18 cellular contexts compared by ENCODE assay signal in the genomic region with DNA sequence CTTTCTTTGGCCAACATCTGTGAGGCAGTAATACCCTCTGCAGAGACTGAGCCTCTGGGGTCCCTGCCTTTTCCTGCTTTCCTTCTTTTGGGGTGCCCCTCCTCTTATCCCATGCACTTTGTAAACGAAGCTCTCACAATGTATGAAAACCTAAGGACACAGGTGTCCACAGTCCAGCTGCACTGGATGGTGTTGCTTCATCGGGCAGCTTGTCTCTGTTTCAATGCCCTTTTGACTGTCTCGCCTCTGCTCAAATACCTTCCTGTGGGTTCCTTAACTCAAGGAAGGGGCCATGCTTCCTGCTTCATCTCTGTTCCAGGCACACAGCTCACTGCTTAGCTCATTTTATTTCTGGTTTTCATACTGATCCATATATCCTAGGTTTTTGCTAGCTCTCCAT. TPM values are rescaled to one million over a fixed set of nuclear protein-coding genes. Genes with fewer than 3 reads are reported as not detected.
DNase-seq lines count a peak whose midpoint lies in the region; ATAC-seq and TF ChIP-seq lines count a peak whose summit lies in the region.
"Had no signal": no experiment of that assay in that cellular context is flagged by ENCODE, and none has a peak within 500 bp of the region (broad histone marks: within the 10 kb centered on the region; RNA-seq: fewer than 3 reads in every experiment).

No MANE protein-coding gene starts in this region.

- H3K4me1 ChIP-seq in Karpas-422 (ENCODE audit: low read length): peaks cover 78% of the 10 kb centered on the region
- peaks cover 31 to 58% of the 10 kb centered on the region in 2 experiments for H3K4me1 ChIP-seq in neutrophil (ENCODE audit: control insufficient read depth in 1 of 2, insufficient read depth in 1 of 2, low read depth in 1 of 2, low read length in 1 of 2)
- H3K4me1 ChIP-seq: BE2C, Peyer's patch had no signal

- no peak overlapping the region for H2AFZ ChIP-seq in Karpas-422 (ENCODE audit: low read length)

- H3K27ac ChIP-seq in Karpas-422 (ENCODE audit: low read length): peak overlapping the region; percentile 95
- peak overlapping the region; percentile 41 for H3K27ac ChIP-seq in neutrophil
- H3K27ac ChIP-seq: 22Rv1, Peyer's patch had no signal

- H3K36me3 ChIP-seq in Karpas-422 (ENCODE audit: insufficient read depth, low read length) (peaks cover 22% of the 10 kb centered on the region), neutrophil (peaks cover 71% of the 10 kb centered on the region)
- H3K36me3 ChIP-seq: BE2C had no signal

- H3K9me3 ChIP-seq in Karpas-422 (ENCODE audit: low read length) (peaks cover 4% of the 10 kb centered on the region; the same call in 1 of the 2 replicates), neutrophil (no peaks in the 10 kb centered on the region)
- H3K9me3 ChIP-seq: BE2C, Peyer's patch had no signal

- no peak for TF ChIP-seq CTCF in choroid plexus epithelial cell (conservative IDR thresholded peaks at IDR 0.05; ENCODE audit: low read depth, low read length)
- no peak for TF ChIP-seq CTCF in neutrophil (IDR thresholded peaks at IDR 0.05)

- no peak for ATAC-seq in activated CD4-positive, CD25-positive, alpha-beta regulatory T cell treated with anti-CD3 and anti-CD28 coated beads, Interleukin-2, amount 50 U/mL, for 24 hours
- no peak for ATAC-seq in HG03135 (IDR thresholded peaks at IDR 0.05; ENCODE audit: unreplicated experiment)

- H3K27me3 ChIP-seq in Karpas-422 (ENCODE audit: low read length) (no peaks in the 10 kb centered on the region), neutrophil (no peaks in the 10 kb centered on the region)
- H3K27me3 ChIP-seq: Peyer's patch had no signal

- no peak overlapping the region for H3K9ac ChIP-seq in Karpas-422 (ENCODE audit: low read length)

- H3K9me2 ChIP-seq in Karpas-422 (replicated peaks; ENCODE audit: insufficient read depth, low read length): no peaks in the 10 kb centered on the region

- no peak overlapping the region for H3K4me2 ChIP-seq in Karpas-422 (ENCODE audit: low read depth, low read length, poor library complexity, severe bottlenecking)

- DNase-seq in activated CD4-positive, CD25-positive, alpha-beta regulatory T cell treated with anti-CD3 and anti-CD28 coated beads, Interleukin-2, amount 50 U/mL, for 72 hours: peak; percentile 6
- DNase-seq in Karpas-422: no peak
- peak; percentile 21 for DNase-seq in choroid plexus epithelial cell (ENCODE audit: low read depth)
- DNase-seq in SKM-1 treated with dmso at 0.1 percent for 144 hours (lab: John Stamatoyannopoulos, UW; ENCODE audit: unreplicated experiment): no peak
- DNase-seq in OCI-M1 (lab: John Stamatoyannopoulos, UW): no peak
- DNase-seq: BE2C, DND-41, MM.1S, NCI-H1105, NCI-H1694, NCI-H226, NCI-H524 treated with DMSO at 0.1 percent for 48 hours had no signal

- no peak overlapping the region for H3K4me3 ChIP-seq in Karpas-422 (ENCODE audit: low read length)
- H3K4me3 ChIP-seq in choroid plexus epithelial cell (ENCODE audit: low read depth, low read length): no peak overlapping the region
- H3K4me3 ChIP-seq in neutrophil (ENCODE audit: low read depth in 1 of 2, low read length in 1 of 2): no peak overlapping the region
- H3K4me3 ChIP-seq: Peyer's patch had no signal

- peaks cover 35% of the 10 kb centered on the region for H3K79me2 ChIP-seq in Karpas-422 (ENCODE audit: low read length)

- no peaks in the 10 kb centered on the region for H4K20me1 ChIP-seq in Karpas-422 (ENCODE audit: insufficient read depth, low read depth, low read length)

RNA-seq across cellular contexts. Expression of a gene that starts 6.4 kb away (rescaled TPM):
- total RNA-seq in Karpas-422 (2014; rRNA removed; shearing (Covaris generic); ENCODE audit: low replicate concordance): 47.7 and 81.5 TPM in 2 replicates

RNA-seq across cellular contexts. Expression of a gene that starts 10.3 kb away (rescaled TPM):
- 1.5 and 2.8 TPM in 2 replicates for total RNA-seq in Karpas-422 (2014; rRNA removed; shearing (Covaris generic); ENCODE audit: low replicate concordance)

RNA-seq across cellular contexts. Expression of a gene that starts 26.1 kb away (rescaled TPM):
- not detected in 2 replicates for total RNA-seq in Karpas-422 (2014; rRNA removed; shearing (Covaris generic); ENCODE audit: low replicate concordance)
- total RNA-seq: H4 had no signal

RNA-seq across cellular contexts. Expression of a gene that starts 27.6 kb away (rescaled TPM):
- 30.0 and 40.3 TPM in 2 replicates for total RNA-seq in Karpas-422 (2014; rRNA removed; shearing (Covaris generic); ENCODE audit: low replicate concordance)

RNA-seq across cellular contexts. Expression of a gene that starts 42.1 kb away (rescaled TPM):
- total RNA-seq in Karpas-422 (2014; rRNA removed; shearing (Covaris generic); ENCODE audit: low replicate concordance): 4.7 TPM in 1 of 2 replicates, not detected in the other

Comparison
In these comparisons a context has a peak if more than half of its experiments do, and no peak if none do; other contexts are left out.
1. DNase-seq: peak in activated CD4-positive, CD25-positive, alpha-beta regulatory T cell treated with anti-CD3 and anti-CD28 coated beads, Interleukin-2, amount 50 U/mL, for 72 hours (single experiment) and choroid plexus epithelial cell (single experiment); none in Karpas-422 (single experiment), SKM-1 treated with dmso at 0.1 percent for 144 hours (single experiment) and OCI-M1 (single experiment).